ENCODE assay signal across 12 cellular contexts in genomic region chr2:162242586-162243304, GRCh38. TPM values are rescaled to one million over a fixed set of nuclear protein-coding genes. Genes with fewer than 3 reads are reported as not detected.
A peak's percentile ranks its signal among the peaks of the same experiment; 100 is the strongest.
DNase-seq lines count a peak whose midpoint lies in the region; ATAC-seq and TF ChIP-seq lines count a peak whose summit lies in the region.
"Had no signal": no experiment of that assay in that cellular context is flagged by ENCODE, and none has a peak within 500 bp of the region (broad histone marks: within the 10 kb centered on the region; RNA-seq: fewer than 3 reads in every experiment).

No MANE protein-coding gene starts in this region.

- no peaks in the 10 kb centered on the region for H3K9me3 ChIP-seq in ovary

- H3K9me3 Mint-ChIP-seq in activated naive CD4-positive, alpha-beta T cell treated with anti-CD3 and anti-CD28 coated beads, Interleukin-2, amount 50 U/mL, for 72 hours, result no peaks in the 10 kb centered on the region

- no peaks in the 10 kb centered on the region for H3K36me3 Mint-ChIP-seq in activated naive CD4-positive, alpha-beta T cell treated with anti-CD3 and anti-CD28 coated beads, Interleukin-2, amount 50 U/mL, for 72 hours
- H3K36me3 Mint-ChIP-seq: CD14-positive monocyte had no signal

- H3K4me3 ChIP-seq in epithelial cell of esophagus (ENCODE audit: low read length) (no peak overlapping the region), ovary (peak overlapping the region; percentile 6)

- H3K36me3 ChIP-seq in ovary, result no peaks in the 10 kb centered on the region

- TF ChIP-seq POLR2A in ovary (IDR thresholded peaks at IDR 0.05), result no peak

- H3K27me3 ChIP-seq in ovary, result no peaks in the 10 kb centered on the region

- no peak for ATAC-seq in HG03571 (IDR thresholded peaks at IDR 0.05; ENCODE audit: unreplicated experiment)
- no peak for ATAC-seq in activated naive CD4-positive, alpha-beta T cell treated with anti-CD3 and anti-CD28 coated beads, Interleukin-2, amount 50 U/mL, for 72 hours

- peaks cover 2% of the 10 kb centered on the region for H3K4me1 ChIP-seq in ovary (ENCODE audit: insufficient read depth)

- no peak for TF ChIP-seq EP300 in ovary (IDR thresholded peaks at IDR 0.05)

- intact Hi-C loops in ovary (cut with DNase I), result no loop called here

- H3K27ac ChIP-seq in ovary, result no peak overlapping the region

- H3K27ac Mint-ChIP-seq in activated naive CD4-positive, alpha-beta T cell treated with anti-CD3 and anti-CD28 coated beads, Interleukin-2, amount 50 U/mL, for 72 hours, result no peak overlapping the region

- DNase-seq in AG08395 (ENCODE audit: low spot score) (peak; percentile 22), NCI-H1694 treated with DMSO at 0.1 percent for 48 hours (lab: John Stamatoyannopoulos, UW) (peak; percentile 44), epithelial cell of esophagus (ENCODE audit: low read depth) (peak; percentile 64), ovary (no peak), DMS114 treated with DMSO at 0.1 percent for 48 hours (lab: John Stamatoyannopoulos, UW; ENCODE audit: unreplicated experiment) (no peak), NCI-H2171 treated with DMSO at 0.1 percent for 48 hours (lab: John Stamatoyannopoulos, UW) (no peak)
- no peak for DNase-seq in activated naive CD4-positive, alpha-beta T cell treated with anti-CD3 and anti-CD28 coated beads, Interleukin-2, amount 50 U/mL, for 72 hours (ENCODE audit: low spot score in 2 of 2)
- DNase-seq: head of caudate nucleus; NK-92 treated with Interleukin-12 subunit alpha and Interleukin-12 subunit beta, amount 100 ng/mL, for 24 hours; occipital lobe had no signal

- WGBS in ovary, 3 donors, result 18 to 21% (median 19%) methylated on average over 5 of the region's 5 CpGs

- TF ChIP-seq CTCF in epithelial cell of esophagus (IDR thresholded peaks at IDR 0.05; ENCODE audit: insufficient read depth, low read depth, low read length, missing control alignments) (no peak), ovary (IDR thresholded peaks at IDR 0.05) (no peak)

RNA-seq across cellular contexts. Expression of gene FAP, which starts 0.5 kb away (rescaled TPM):
- total RNA-seq in ovary, result 1 to 10 TPM in 6 of 7 donors, under 1 TPM in 1; 0.76 to 6.7 (median 2.3) TPM
- polyA plus RNA-seq in ovary, result 10 to 100 TPM in 1 of 2 donors, 1 to 10 TPM in 1; 1.6 to 11.6 TPM
- total RNA-seq in activated naive CD4-positive, alpha-beta T cell treated with anti-CD3 and anti-CD28 coated beads, Interleukin-2, amount 50 U/mL, for 72 hours, result under 1 TPM; 0.29 to 0.50 TPM
- polyA plus RNA-seq: CD14-positive monocyte had no signal

Comparison
In these comparisons a context has a peak if more than half of its experiments do, and no peak if none do; other contexts are left out.
1. DNase-seq: peak in AG08395 (single experiment), NCI-H1694 treated with DMSO at 0.1 percent for 48 hours (single experiment) and epithelial cell of esophagus (single experiment); none in ovary (0 of 5), DMS114 treated with DMSO at 0.1 percent for 48 hours (single experiment), activated naive CD4-positive, alpha-beta T cell treated with anti-CD3 and anti-CD28 coated beads, Interleukin-2, amount 50 U/mL, for 72 hours (0 of 2) and NCI-H2171 treated with DMSO at 0.1 percent for 48 hours (single experiment).